ENCODE assay signal across 18 cellular contexts in genomic region chr2:144265654-144266053, GRCh38.
DNase-seq lines count a peak whose midpoint lies in the region; ATAC-seq and TF ChIP-seq lines count a peak whose summit lies in the region.
"Had no signal": no experiment of that assay in that cellular context is flagged by ENCODE, and none has a peak within 500 bp of the region (broad histone marks: within the 10 kb centered on the region; RNA-seq: fewer than 3 reads in every experiment).

No MANE protein-coding gene starts in this region.

- no peak overlapping the region for H3K27ac ChIP-seq in CD4-positive, CD25-positive, alpha-beta regulatory T cell (ENCODE audit: insufficient read depth, low read length, poor library complexity, severe bottlenecking)
- no peak overlapping the region for H3K27ac ChIP-seq in CD8-positive, alpha-beta memory T cell (ENCODE audit: low read depth, low read length)
- H3K27ac ChIP-seq: C4-2B, GM23248, Peyer's patch, SJSA1 had no signal

- no peaks in the 10 kb centered on the region for H3K27me3 ChIP-seq in CD4-positive, CD25-positive, alpha-beta regulatory T cell (ENCODE audit: control insufficient read depth, insufficient read depth, low read length)
- no peaks in the 10 kb centered on the region for H3K27me3 ChIP-seq in CD8-positive, alpha-beta memory T cell (ENCODE audit: insufficient read depth, low read length, poor library complexity, severe bottlenecking)
- H3K27me3 ChIP-seq: Peyer's patch, SJSA1 had no signal

- no peaks in the 10 kb centered on the region for H3K36me3 ChIP-seq in CD4-positive, CD25-positive, alpha-beta regulatory T cell (ENCODE audit: control insufficient read depth, insufficient read depth, low read length)
- no peaks in the 10 kb centered on the region for H3K36me3 ChIP-seq in CD8-positive, alpha-beta memory T cell (ENCODE audit: insufficient read depth, low read length)
- H3K36me3 ChIP-seq: Peyer's patch, SJSA1 had no signal

- POLR2A ChIA-PET in CD8-positive, alpha-beta memory T cell (lab: Charles Lee), result no interaction called here

- H3K4me1 ChIP-seq in CD4-positive, CD25-positive, alpha-beta regulatory T cell (ENCODE audit: control insufficient read depth, insufficient read depth, low read length, poor library complexity, severe bottlenecking), result peaks cover 11% of the 10 kb centered on the region
- H3K4me1 ChIP-seq in CD8-positive, alpha-beta memory T cell (ENCODE audit: insufficient read depth, low read length), result peaks cover 16% of the 10 kb centered on the region
- H3K4me1 ChIP-seq: Peyer's patch, SJSA1 had no signal

- DNase-seq in CD4-positive, CD25-positive, alpha-beta regulatory T cell, result no peak
- no peak for DNase-seq in CD8-positive, alpha-beta memory T cell
- DNase-seq in activated naive CD8-positive, alpha-beta T cell treated with anti-CD3 and anti-CD28 coated beads, Interleukin-2, amount 50 U/mL, for 24 hours, result no peak
- no peak for DNase-seq in glutamatergic neuron
- no peak for DNase-seq in COLO829 (ENCODE audit: low spot score)
- no peak for DNase-seq in DMS79 (lab: John Stamatoyannopoulos, UW)
- no peak for DNase-seq in mucosa of gallbladder (ENCODE audit: low spot score)
- no peak for DNase-seq in stimulated activated CD4-positive, alpha-beta T cell treated with anti-CD3 and anti-CD28 coated beads, Interleukin-2, amount 100 ng/mL, for 48 hours
- DNase-seq: ACHN, COR-L47, DMS 273 treated with DMSO at 0.1 percent for 48 hours, GM23248, NCI-H1105 treated with DMSO at 0.1 percent for 48 hours, NCI-H1694, Peyer's patch had no signal

- no peak overlapping the region for H3K4me3 ChIP-seq in CD4-positive, CD25-positive, alpha-beta regulatory T cell (ENCODE audit: low read depth, low read length)
- H3K4me3 ChIP-seq in CD8-positive, alpha-beta memory T cell (ENCODE audit: low read length), result no peak overlapping the region
- H3K4me3 ChIP-seq: GM23248, Peyer's patch, SJSA1 had no signal

- CTCF ChIA-PET in CD8-positive, alpha-beta memory T cell (lab: Charles Lee), result no interaction called here

- ATAC-seq in CD4-positive, CD25-positive, alpha-beta regulatory T cell (ENCODE audit: low read depth in 2 of 2), result no peak
- peak; percentile 55 for ATAC-seq in activated naive CD8-positive, alpha-beta T cell treated with anti-CD3 and anti-CD28 coated beads, Interleukin-2, amount 50 U/mL, for 24 hours
- ATAC-seq: HCT116 had no signal

- TF ChIP-seq CTCF in glutamatergic neuron (IDR thresholded peaks at IDR 0.05; ENCODE audit: partially characterized antibody, unreplicated experiment), result no peak

- peak overlapping the region in 2 of 3 donors; percentile 22 to 32 for H3K27ac Mint-ChIP-seq in CD4-positive, CD25-positive, alpha-beta regulatory T cell
- peak overlapping the region in 6 of 8 donors; percentile 1 to 86 (median 54) for H3K27ac Mint-ChIP-seq in CD8-positive, alpha-beta memory T cell
- peak overlapping the region; percentile 88 for H3K27ac Mint-ChIP-seq in activated naive CD8-positive, alpha-beta T cell treated with anti-CD3 and anti-CD28 coated beads, Interleukin-2, amount 50 U/mL, for 24 hours
- peak overlapping the region; percentile 49 for H3K27ac Mint-ChIP-seq in glutamatergic neuron (ENCODE audit: unreplicated experiment)

- H3K4me3 Mint-ChIP-seq in CD4-positive, CD25-positive, alpha-beta regulatory T cell, result peak overlapping the region in 1 of 4 donors; percentile 27
- no peak overlapping the region for H3K4me3 Mint-ChIP-seq in CD8-positive, alpha-beta memory T cell
- H3K4me3 Mint-ChIP-seq in activated naive CD8-positive, alpha-beta T cell treated with anti-CD3 and anti-CD28 coated beads, Interleukin-2, amount 50 U/mL, for 24 hours, result peak overlapping the region; percentile 2
- no peak overlapping the region for H3K4me3 Mint-ChIP-seq in glutamatergic neuron (ENCODE audit: unreplicated experiment)

- H3K9me3 Mint-ChIP-seq in CD4-positive, CD25-positive, alpha-beta regulatory T cell, result peaks cover 0 to 3% (median 0%) of the 10 kb centered on the region in 7 donors
- no peaks in the 10 kb centered on the region for H3K9me3 Mint-ChIP-seq in CD8-positive, alpha-beta memory T cell
- H3K9me3 Mint-ChIP-seq in activated naive CD8-positive, alpha-beta T cell treated with anti-CD3 and anti-CD28 coated beads, Interleukin-2, amount 50 U/mL, for 24 hours, result peaks cover 5% of the 10 kb centered on the region
- H3K9me3 Mint-ChIP-seq in glutamatergic neuron (ENCODE audit: unreplicated experiment), result peaks cover 3% of the 10 kb centered on the region

- no peaks in the 10 kb centered on the region for H3K9me3 ChIP-seq in CD4-positive, CD25-positive, alpha-beta regulatory T cell (ENCODE audit: control insufficient read depth in 2 of 2, low read length in 2 of 2)
- H3K9me3 ChIP-seq in CD8-positive, alpha-beta memory T cell (ENCODE audit: low read length), result no peaks in the 10 kb centered on the region
- H3K9me3 ChIP-seq: Peyer's patch, SJSA1 had no signal

- H3K4me1 Mint-ChIP-seq in CD4-positive, CD25-positive, alpha-beta regulatory T cell, result peaks cover 21 to 31% (median 26%) of the 10 kb centered on the region in 4 donors
- peaks cover 40 to 53% (median 49%) of the 10 kb centered on the region in 3 donors for H3K4me1 Mint-ChIP-seq in CD8-positive, alpha-beta memory T cell
- H3K4me1 Mint-ChIP-seq in activated naive CD8-positive, alpha-beta T cell treated with anti-CD3 and anti-CD28 coated beads, Interleukin-2, amount 50 U/mL, for 24 hours, result peaks cover 61% of the 10 kb centered on the region
- peaks cover 2% of the 10 kb centered on the region for H3K4me1 Mint-ChIP-seq in glutamatergic neuron (ENCODE audit: low read depth, unreplicated experiment)

- no peaks in the 10 kb centered on the region for H3K36me3 Mint-ChIP-seq in CD4-positive, CD25-positive, alpha-beta regulatory T cell
- peaks cover 0 to 4% (median 3%) of the 10 kb centered on the region in 3 donors for H3K36me3 Mint-ChIP-seq in CD8-positive, alpha-beta memory T cell
- H3K36me3 Mint-ChIP-seq in activated naive CD8-positive, alpha-beta T cell treated with anti-CD3 and anti-CD28 coated beads, Interleukin-2, amount 50 U/mL, for 24 hours (ENCODE audit: low read depth), result peaks cover 12% of the 10 kb centered on the region
- peaks cover 4% of the 10 kb centered on the region for H3K36me3 Mint-ChIP-seq in glutamatergic neuron (ENCODE audit: unreplicated experiment)

- H3K27me3 Mint-ChIP-seq in CD4-positive, CD25-positive, alpha-beta regulatory T cell, result no peaks in the 10 kb centered on the region
- no peaks in the 10 kb centered on the region for H3K27me3 Mint-ChIP-seq in CD8-positive, alpha-beta memory T cell
- H3K27me3 Mint-ChIP-seq in activated naive CD8-positive, alpha-beta T cell treated with anti-CD3 and anti-CD28 coated beads, Interleukin-2, amount 50 U/mL, for 24 hours, result no peaks in the 10 kb centered on the region
- H3K27me3 Mint-ChIP-seq in glutamatergic neuron (ENCODE audit: unreplicated experiment), result no peaks in the 10 kb centered on the region

Comparison
In these comparisons a context has a peak if more than half of its experiments do, and no peak if none do; other contexts are left out.
1. H3K27ac Mint-ChIP-seq: peak in every context shown above with its lines; median percentile 88 in activated naive CD8-positive, alpha-beta T cell treated with anti-CD3 and anti-CD28 coated beads, Interleukin-2, amount 50 U/mL, for 24 hours; 54 in CD8-positive, alpha-beta memory T cell; 49 in glutamatergic neuron; 27 in CD4-positive, CD25-positive, alpha-beta regulatory T cell.